Comparison of ENCODE assay signal across 8 cellular contexts in the genomic region with DNA sequence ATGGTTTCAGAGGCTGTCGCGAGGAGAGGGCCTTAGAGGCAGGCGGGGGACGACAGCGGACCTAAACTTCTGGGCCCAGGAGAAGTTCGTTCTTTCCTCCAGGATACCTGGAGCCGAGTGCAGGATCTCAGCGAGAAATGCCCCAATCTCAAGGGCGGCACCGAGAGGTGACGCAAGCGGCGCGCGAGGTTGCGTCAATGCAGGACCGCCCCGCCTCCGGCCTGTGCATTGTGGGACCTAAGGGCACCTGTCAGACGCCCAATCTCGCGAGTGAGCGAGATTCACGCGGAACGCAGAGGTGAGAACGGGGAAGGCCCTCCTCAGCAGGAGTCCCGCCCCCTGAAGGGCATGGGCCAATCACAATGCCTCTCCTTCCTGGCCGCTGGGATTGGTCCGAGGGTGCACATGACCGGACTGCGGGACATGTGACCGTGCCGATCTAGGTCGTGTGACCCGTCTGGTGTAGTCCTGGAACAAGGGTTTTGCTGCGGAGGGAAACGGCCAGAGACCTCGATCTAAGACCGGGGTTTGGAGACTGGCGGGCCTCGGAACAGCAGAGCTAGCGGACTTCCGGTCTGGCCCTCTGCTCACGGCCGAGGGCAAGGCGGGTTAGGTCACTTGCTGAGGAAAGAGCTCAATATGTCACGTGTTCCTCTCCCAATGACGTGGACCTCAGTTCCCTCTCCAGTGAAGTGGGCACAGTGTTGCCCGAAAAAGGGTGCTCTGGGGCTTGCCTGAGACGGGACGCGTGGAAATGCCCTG. TPM values are rescaled to one million over a fixed set of nuclear protein-coding genes. Genes with fewer than 3 reads are reported as not detected.
DNase-seq lines count a peak whose midpoint lies in the region; ATAC-seq and TF ChIP-seq lines count a peak whose summit lies in the region.

No MANE protein-coding gene starts in this region.

- peak; percentile 91 for TF ChIP-seq POLR2A in GM18951 (IDR thresholded peaks at IDR 0.05; ENCODE audit: extremely low read depth, insufficient read depth, insufficient read length)

- DNase-seq in AG08396 (ENCODE audit: low spot score) (peak; percentile 97), NCI-H2227 treated with DMSO at 0.1 percent for 48 hours (lab: John Stamatoyannopoulos, UW) (peak; percentile 97), WTC11 (ENCODE audit: low spot score) (peak; percentile 100), cardiac fibroblast (ENCODE audit: low read depth in 2 of 2) (peak; percentile 100), iPS-NIHi11 (ENCODE audit: low spot score) (peak; percentile 98)

- H3K27ac ChIP-seq in skin epidermis: peak overlapping the region; percentile 80 to 98 (median 93)

- H3K36me3 Mint-ChIP-seq in WTC11: no peaks in the 10 kb centered on the region

- H3K4me1 Mint-ChIP-seq in WTC11: peaks cover 24% of the 10 kb centered on the region

- no peaks in the 10 kb centered on the region for H3K9me3 Mint-ChIP-seq in WTC11

- peak overlapping the region; percentile 96 for H3K4me3 Mint-ChIP-seq in WTC11

- H3K4me3 ChIP-seq in cardiac fibroblast (replicated peaks in 1 of 2; ENCODE audit: low read depth in 2 of 2, low read length in 2 of 2) (peak overlapping the region; percentile 95 to 97), skin epidermis (peak overlapping the region; percentile 49 to 86 (median 70))

- TF ChIP-seq CTCF in WTC11 (IDR thresholded peaks at IDR 0.05) (no peak), cardiac fibroblast (IDR thresholded peaks at IDR 0.05; ENCODE audit: low read depth, low read length) (no peak)

- peak overlapping the region; percentile 99 for H3K27ac Mint-ChIP-seq in WTC11

- CTCF ChIA-PET in WTC11 (lab: Charles Lee): interaction anchor here (0.5 to 2.1 kb wide), 8 partner anchors 14 to 241 kb away, joined by 3 to 13 read pairs (median 4); no protein-coding TSS in a partner anchor

- peaks cover 50% of the 10 kb centered on the region for H3K27me3 Mint-ChIP-seq in WTC11 (ENCODE audit: low read depth)

- ATAC-seq in HG03175 (IDR thresholded peaks at IDR 0.05; ENCODE audit: unreplicated experiment) (peak; percentile 98), WTC11 (peak; percentile 96)

- in situ Hi-C loops in GM18951 (cut with MboI; ENCODE audit: low sequenced_read_pairs, unreplicated experiment): no loop called here

- POLR2A ChIA-PET in WTC11 (lab: Charles Lee): interaction anchor here (0.6 kb wide), 2 partner anchors 188 to 358 kb away, joined by 3 to 6 read pairs; no protein-coding TSS in a partner anchor

TF ChIP-seq in WTC11, 78 proteins besides CTCF, POLR2A, EP300 and RAD21 (continues in another document):
- TF ChIP-seq USF2 (CRISPR knock-in tag; IDR thresholded peaks at IDR 0.05) (peak; percentile 100), E2F5 (CRISPR knock-in tag; IDR thresholded peaks at IDR 0.05) (peak; percentile 41; the same call in 1 of the 2 replicates), TEAD1 (CRISPR knock-in tag; IDR thresholded peaks at IDR 0.05) (peak; percentile 82), CREM (CRISPR knock-in tag; IDR thresholded peaks at IDR 0.05) (peak; percentile 97), NFYB (CRISPR knock-in tag; conservative IDR thresholded peaks at IDR 0.05; ENCODE audit: low read depth) (peak; percentile 98), GTF2I (CRISPR knock-in tag; conservative IDR thresholded peaks at IDR 0.05) (peak; percentile 92), NFE2L1 (CRISPR knock-in tag; IDR thresholded peaks at IDR 0.05) (no peak), SMAD3 (CRISPR knock-in tag; IDR thresholded peaks at IDR 0.05; ENCODE audit: borderline replicate concordance) (peak; percentile 36; the same call in 1 of the 2 replicates), ETV6 (CRISPR knock-in tag; IDR thresholded peaks at IDR 0.05) (peak; percentile 32; the same call in 1 of the 2 replicates), ZNF416 (CRISPR knock-in tag; IDR thresholded peaks at IDR 0.05) (0 out of 2 replicates have a peak, but pooled peaks have one; percentile 29), ZNF232 (CRISPR knock-in tag; IDR thresholded peaks at IDR 0.05) (peak; percentile 93; the same call in 1 of the 2 replicates), JAZF1 (CRISPR knock-in tag; IDR thresholded peaks at IDR 0.05) (no peak), ZBTB21 (CRISPR knock-in tag; IDR thresholded peaks at IDR 0.05; ENCODE audit: borderline replicate concordance) (peak; percentile 75; the same call in 1 of the 2 replicates), ESRRA (CRISPR knock-in tag; IDR thresholded peaks at IDR 0.05; ENCODE audit: borderline replicate concordance) (peak; percentile 89), FOXP1 (CRISPR knock-in tag; IDR thresholded peaks at IDR 0.05; ENCODE audit: borderline replicate concordance) (peak; percentile 68; the same call in 1 of the 2 replicates), GABPB1 (CRISPR knock-in tag; IDR thresholded peaks at IDR 0.05) (peak; percentile 100), CBFB (CRISPR knock-in tag; IDR thresholded peaks at IDR 0.05; ENCODE audit: low read depth) (no peak), NR2C2 (CRISPR knock-in tag; IDR thresholded peaks at IDR 0.05) (no peak), ZNF138 (CRISPR knock-in tag; conservative IDR thresholded peaks at IDR 0.05) (0 out of 2 replicates have a peak, but pooled peaks have one; percentile 41)
- TF ChIP-seq, protein P1, sequence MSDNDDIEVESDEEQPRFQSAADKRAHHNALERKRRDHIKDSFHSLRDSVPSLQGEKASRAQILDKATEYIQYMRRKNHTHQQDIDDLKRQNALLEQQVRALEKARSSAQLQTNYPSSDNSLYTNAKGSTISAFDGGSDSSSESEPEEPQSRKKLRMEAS (CRISPR knock-in tag; IDR thresholded peaks at IDR 0.05): peak; percentile 93
- TF ChIP-seq, protein P2, sequence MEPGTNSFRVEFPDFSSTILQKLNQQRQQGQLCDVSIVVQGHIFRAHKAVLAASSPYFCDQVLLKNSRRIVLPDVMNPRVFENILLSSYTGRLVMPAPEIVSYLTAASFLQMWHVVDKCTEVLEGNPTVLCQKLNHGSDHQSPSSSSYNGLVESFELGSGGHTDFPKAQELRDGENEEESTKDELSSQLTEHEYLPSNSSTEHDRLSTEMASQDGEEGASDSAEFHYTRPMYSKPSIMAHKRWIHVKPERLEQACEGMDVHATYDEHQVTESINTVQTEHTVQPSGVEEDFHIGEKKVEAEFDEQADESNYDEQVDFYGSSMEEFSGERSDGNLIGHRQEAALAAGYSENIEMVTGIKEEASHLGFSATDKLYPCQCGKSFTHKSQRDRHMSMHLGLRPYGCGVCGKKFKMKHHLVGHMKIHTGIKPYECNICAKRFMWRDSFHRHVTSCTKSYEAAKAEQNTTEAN (CRISPR knock-in tag; IDR thresholded peaks at IDR 0.05): no peak
- TF ChIP-seq, protein P3, sequence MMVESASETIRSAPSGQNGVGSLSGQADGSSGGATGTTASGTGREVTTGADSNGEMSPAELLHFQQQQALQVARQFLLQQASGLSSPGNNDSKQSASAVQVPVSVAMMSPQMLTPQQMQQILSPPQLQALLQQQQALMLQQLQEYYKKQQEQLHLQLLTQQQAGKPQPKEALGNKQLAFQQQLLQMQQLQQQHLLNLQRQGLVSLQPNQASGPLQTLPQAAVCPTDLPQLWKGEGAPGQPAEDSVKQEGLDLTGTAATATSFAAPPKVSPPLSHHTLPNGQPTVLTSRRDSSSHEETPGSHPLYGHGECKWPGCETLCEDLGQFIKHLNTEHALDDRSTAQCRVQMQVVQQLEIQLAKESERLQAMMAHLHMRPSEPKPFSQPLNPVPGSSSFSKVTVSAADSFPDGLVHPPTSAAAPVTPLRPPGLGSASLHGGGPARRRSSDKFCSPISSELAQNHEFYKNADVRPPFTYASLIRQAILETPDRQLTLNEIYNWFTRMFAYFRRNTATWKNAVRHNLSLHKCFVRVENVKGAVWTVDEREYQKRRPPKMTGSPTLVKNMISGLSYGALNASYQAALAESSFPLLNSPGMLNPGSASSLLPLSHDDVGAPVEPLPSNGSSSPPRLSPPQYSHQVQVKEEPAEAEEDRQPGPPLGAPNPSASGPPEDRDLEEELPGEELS (CRISPR knock-in tag; IDR thresholded peaks at IDR 0.05): 0 out of 2 replicates have a peak, but pooled peaks have one; percentile 54
- TF ChIP-seq, protein P4, sequence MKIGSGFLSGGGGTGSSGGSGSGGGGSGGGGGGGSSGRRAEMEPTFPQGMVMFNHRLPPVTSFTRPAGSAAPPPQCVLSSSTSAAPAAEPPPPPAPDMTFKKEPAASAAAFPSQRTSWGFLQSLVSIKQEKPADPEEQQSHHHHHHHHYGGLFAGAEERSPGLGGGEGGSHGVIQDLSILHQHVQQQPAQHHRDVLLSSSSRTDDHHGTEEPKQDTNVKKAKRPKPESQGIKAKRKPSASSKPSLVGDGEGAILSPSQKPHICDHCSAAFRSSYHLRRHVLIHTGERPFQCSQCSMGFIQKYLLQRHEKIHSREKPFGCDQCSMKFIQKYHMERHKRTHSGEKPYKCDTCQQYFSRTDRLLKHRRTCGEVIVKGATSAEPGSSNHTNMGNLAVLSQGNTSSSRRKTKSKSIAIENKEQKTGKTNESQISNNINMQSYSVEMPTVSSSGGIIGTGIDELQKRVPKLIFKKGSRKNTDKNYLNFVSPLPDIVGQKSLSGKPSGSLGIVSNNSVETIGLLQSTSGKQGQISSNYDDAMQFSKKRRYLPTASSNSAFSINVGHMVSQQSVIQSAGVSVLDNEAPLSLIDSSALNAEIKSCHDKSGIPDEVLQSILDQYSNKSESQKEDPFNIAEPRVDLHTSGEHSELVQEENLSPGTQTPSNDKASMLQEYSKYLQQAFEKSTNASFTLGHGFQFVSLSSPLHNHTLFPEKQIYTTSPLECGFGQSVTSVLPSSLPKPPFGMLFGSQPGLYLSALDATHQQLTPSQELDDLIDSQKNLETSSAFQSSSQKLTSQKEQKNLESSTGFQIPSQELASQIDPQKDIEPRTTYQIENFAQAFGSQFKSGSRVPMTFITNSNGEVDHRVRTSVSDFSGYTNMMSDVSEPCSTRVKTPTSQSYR (CRISPR knock-in tag; IDR thresholded peaks at IDR 0.05): no peak

RNA-seq across cellular contexts. Expression of gene DYNC1H1, which starts 16.3 kb away (rescaled TPM):
- 382 to 438 TPM (median 392 TPM) in 3 replicates for total RNA-seq in WTC11 (2021)

Comparison
In these comparisons a context has a peak if more than half of its experiments do, and no peak if none do; other contexts are left out.
1. Peak in every context shown above with its lines: DNase-seq, ATAC-seq, H3K4me3 ChIP-seq and H3K27ac ChIP-seq.